ENCODE assay signal across 8 cellular contexts in the genomic region with DNA sequence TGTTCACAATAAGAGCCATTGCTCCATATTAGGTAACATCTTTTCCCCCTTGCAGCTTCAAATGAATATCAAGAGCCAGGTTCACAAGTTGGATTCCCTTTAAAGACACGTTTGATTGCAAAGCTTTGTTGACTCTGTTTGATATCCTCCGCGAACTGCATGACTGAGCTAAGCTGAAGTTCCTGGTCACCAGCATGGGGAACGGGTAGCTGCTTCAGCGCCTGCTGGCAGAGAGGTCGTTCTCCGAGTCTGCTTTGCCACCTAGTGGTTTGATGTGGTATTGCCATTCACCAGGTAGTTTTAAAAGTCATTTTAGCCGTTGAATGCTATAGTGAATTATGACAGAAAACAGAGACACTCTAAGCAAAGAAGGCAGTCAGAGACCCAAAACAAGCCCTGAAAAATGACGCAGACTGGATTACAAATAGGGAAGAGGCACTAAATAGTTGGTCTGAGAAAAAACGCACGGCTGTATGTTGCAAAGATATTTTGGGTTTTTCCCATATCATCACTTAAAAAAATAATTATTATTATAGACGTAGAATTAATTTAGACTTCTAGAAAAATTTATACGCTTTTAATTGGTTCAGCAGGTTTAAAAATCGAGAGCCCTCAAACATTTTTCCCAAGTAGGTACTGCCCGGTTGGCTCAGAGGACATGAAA.
DNase-seq lines count a peak whose midpoint lies in the region; ATAC-seq and TF ChIP-seq lines count a peak whose summit lies in the region.

No MANE protein-coding gene starts in this region.

- H3K4me3 ChIP-seq in colonic mucosa, result no peak overlapping the region

- peak; percentile 93 for TF ChIP-seq CTCF in colonic mucosa (IDR thresholded peaks at IDR 0.05)

- no peaks in the 10 kb centered on the region for H3K27me3 ChIP-seq in colonic mucosa

- H3K27ac ChIP-seq in colonic mucosa, result no peak overlapping the region

- H3K9me3 ChIP-seq in colonic mucosa, result no peaks in the 10 kb centered on the region

- H3K4me1 ChIP-seq in colonic mucosa, result no peaks in the 10 kb centered on the region

- ATAC-seq in GM19035 (IDR thresholded peaks at IDR 0.05; ENCODE audit: unreplicated experiment) (peak; percentile 90), HG03196 (IDR thresholded peaks at IDR 0.05; ENCODE audit: unreplicated experiment) (peak; percentile 80), left lobe of liver (peak; percentile 100)

- DNase-seq in AML-193 (lab: John Stamatoyannopoulos, UW) (peak; percentile 63 to 67), NCI-H345 (lab: John Stamatoyannopoulos, UW) (peak; percentile 75), colonic mucosa (peak; percentile 81), left lobe of liver (ENCODE audit: low spot score) (peak; percentile 74)
- peak; percentile 50 for DNase-seq in activated CD4-positive, alpha-beta T cell treated with anti-CD3 and anti-CD28 coated beads for 1 hour
- DNase-seq in stimulated activated CD4-positive, alpha-beta T cell treated with anti-CD3 and anti-CD28 coated beads, Interleukin-4, amount 100 ng/mL, for 4 hours, result peak; percentile 55 to 60

- H3K36me3 ChIP-seq in colonic mucosa, result no peaks in the 10 kb centered on the region

- H3K9ac ChIP-seq in colonic mucosa (ENCODE audit: low read depth in 2 of 2, low read length in 2 of 2), result no peak overlapping the region

- intact Hi-C loops in colonic mucosa (cut with DNase I), result loop anchor here (10.0 kb wide), 1 partner anchor 603 kb away; no protein-coding TSS in a partner anchor
